29 cellular contexts compared by ENCODE assay signal in the genomic region with DNA sequence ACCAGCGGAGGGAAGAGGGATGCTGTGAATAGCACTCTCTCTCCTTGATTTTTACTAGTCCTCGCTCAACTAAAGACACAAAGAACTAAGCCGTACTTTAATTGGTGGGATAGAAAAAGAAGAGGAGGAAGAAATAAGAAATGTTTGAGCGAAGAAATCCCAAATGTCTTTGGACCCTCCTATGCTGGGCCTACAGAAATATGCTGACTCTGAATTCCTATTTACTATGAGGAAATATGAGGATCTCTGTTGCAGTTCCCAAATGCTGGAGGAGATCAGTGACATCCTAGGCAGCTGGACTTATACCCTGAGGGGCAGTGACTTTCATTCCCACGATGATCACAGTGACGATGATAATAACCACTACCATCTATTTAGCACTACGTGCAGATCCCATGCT. TPM values are rescaled to one million over a fixed set of nuclear protein-coding genes. Genes with fewer than 3 reads are reported as not detected.
"Had no signal": no experiment of that assay in that cellular context is flagged by ENCODE, and none has a peak within 500 bp of the region (broad histone marks: within the 10 kb centered on the region; RNA-seq: fewer than 3 reads in every experiment).

No MANE protein-coding gene starts in this region.

- FAIRE-seq: colon, endometrium, endothelial cell of umbilical vein, frontal cortex had no signal

- H3K27ac Mint-ChIP-seq: dendritic cell treated with granulocyte-macrophage colony-stimulating factor and Interleukin-4, amounts not matched to agents 40 ng/mL and 50 ng/mL, for 4 days; effector memory CD8-positive, alpha-beta T cell; endodermal cell had no signal

- H3K27ac ChIP-seq: colonic mucosa, coronary artery, dorsolateral prefrontal cortex, epithelial cell of prostate, esophagus muscularis mucosa, esophagus squamous epithelium, foreskin keratinocyte, gastrocnemius medialis, gastroesophageal sphincter, heart left ventricle, heart right ventricle had no signal

- DNase-seq: colonic mucosa; cortex of kidney; dermis blood vessel endothelial cell; dorsolateral prefrontal cortex; effector CD4-positive, alpha-beta T cell; effector CD8-positive, alpha-beta T cell; effector memory CD4-positive, alpha-beta T cell; effector memory CD8-positive, alpha-beta T cell; endodermal cell; erythroblast; esophagus squamous epithelium; foreskin fibroblast; foreskin keratinocyte; foreskin melanocyte; gastrocnemius medialis; glutamatergic neuron; head of caudate nucleus; heart left ventricle; heart right ventricle had no signal

- H3K27me3 ChIP-seq: colonic mucosa, esophagus muscularis mucosa, esophagus squamous epithelium, foreskin keratinocyte, gastrocnemius medialis had no signal

- H3K36me3 ChIP-seq: colonic mucosa, esophagus muscularis mucosa, esophagus squamous epithelium, gastrocnemius medialis, gastroesophageal sphincter, heart left ventricle, heart right ventricle had no signal

- H3K27me3 Mint-ChIP-seq: effector memory CD8-positive, alpha-beta T cell had no signal

- H3K4me3 ChIP-seq: colonic mucosa, coronary artery, dorsolateral prefrontal cortex, esophagus muscularis mucosa, esophagus squamous epithelium, gastrocnemius medialis, gastroesophageal sphincter, heart left ventricle, heart right ventricle had no signal

- H3K9me3 ChIP-seq: colonic mucosa, esophagus muscularis mucosa, esophagus squamous epithelium, gastrocnemius medialis, gastroesophageal sphincter had no signal

- ATAC-seq: effector memory CD8-positive, alpha-beta T cell; esophagus mucosa; foreskin keratinocyte; gastrocnemius medialis; gastroesophageal sphincter; heart left ventricle; heart right ventricle had no signal

- H3K9me3 Mint-ChIP-seq: dendritic cell treated with granulocyte-macrophage colony-stimulating factor and Interleukin-4, amounts not matched to agents 40 ng/mL and 50 ng/mL, for 4 days; endodermal cell had no signal

- H3K4me3 Mint-ChIP-seq: dendritic cell treated with granulocyte-macrophage colony-stimulating factor and Interleukin-4, amounts not matched to agents 40 ng/mL and 50 ng/mL, for 4 days; effector memory CD8-positive, alpha-beta T cell; endodermal cell had no signal

- H3K4me1 ChIP-seq: colonic mucosa, esophagus muscularis mucosa, esophagus squamous epithelium, foreskin keratinocyte, gastrocnemius medialis, gastroesophageal sphincter, heart left ventricle, heart right ventricle had no signal

RNA-seq across cellular contexts. Expression of gene PIEZO2, which starts 16.6 kb away (rescaled TPM):
- total RNA-seq: foreskin keratinocyte had no signal
- polyA plus RNA-seq: foreskin keratinocyte had no signal
